Comparison of ENCODE assay signal across 25 cellular contexts in genomic region chr7:53947670-53948226, GRCh38.
"Had no signal": no experiment of that assay in that cellular context is flagged by ENCODE, and none has a peak within 500 bp of the region (broad histone marks: within the 10 kb centered on the region; RNA-seq: fewer than 3 reads in every experiment).

No MANE protein-coding gene starts in this region.

- H3K36me3 ChIP-seq: adrenal gland, MG63, Peyer's patch, SJSA1 had no signal

- H3K27ac ChIP-seq: adrenal gland, breast epithelium, Peyer's patch, RWPE1, SJSA1 had no signal

- H3K27me3 ChIP-seq: adrenal gland, breast epithelium, MG63, Peyer's patch, SJSA1 had no signal

- H3K9me3 ChIP-seq: adrenal gland, breast epithelium, MG63, Peyer's patch, SJSA1 had no signal

- H3K4me1 ChIP-seq: adrenal gland, breast epithelium, Peyer's patch, SJSA1 had no signal

- H3K4me3 ChIP-seq: adrenal gland, breast epithelium, MG63, Peyer's patch, SJSA1 had no signal

- DNase-seq: activated B cell treated with CpG ODN at 0.5 μM for 24 hours; activated CD4-positive, alpha-beta memory T cell treated with anti-CD3 and anti-CD28 coated beads for 36 hours; activated CD4-positive, alpha-beta T cell treated with anti-CD3 and anti-CD28 coated beads for 1 hour; activated CD4-positive, alpha-beta T cell treated with anti-CD3 and anti-CD28 coated beads, Interleukin-2, amount 10 ng/mL, durations not matched to agents 24 days and 14 days; activated CD8-positive, alpha-beta memory T cell treated with anti-CD3 and anti-CD28 coated beads for 24 hours; activated gamma-delta T cell; activated naive CD4-positive, alpha-beta T cell treated with anti-CD3 and anti-CD28 coated beads, Interleukin-2, amount 50 U/mL, for 16 hours; activated naive CD8-positive, alpha-beta T cell treated with anti-CD3 and anti-CD28 coated beads, Interleukin-2, amount 10 ng/mL, durations not matched to agents 7 days and 5 days; activated T-cell treated with anti-CD3 and anti-CD28 coated beads, Interleukin-2, amount 50 U/mL, for 4 hours; adrenal gland; aorta; MG63; MV-4-11; NCI-H1092 treated with DMSO at 0.1 percent for 48 hours; NCI-H1417 treated with DMSO at 0.1 percent for 48 hours; NCI-H1694; NCI-H2029; NCI-H510A treated with DMSO at 0.1 percent for 48 hours; Peyer's patch; SHP77; T-helper 17 cell; T-helper 9 cell had no signal

- ATAC-seq: activated T-cell treated with anti-CD3 and anti-CD28 coated beads, Interleukin-2, amount 50 U/mL, for 4 hours; T-helper 17 cell had no signal
